Comparison of ENCODE assay signal across 1 cellular context in the genomic region with DNA sequence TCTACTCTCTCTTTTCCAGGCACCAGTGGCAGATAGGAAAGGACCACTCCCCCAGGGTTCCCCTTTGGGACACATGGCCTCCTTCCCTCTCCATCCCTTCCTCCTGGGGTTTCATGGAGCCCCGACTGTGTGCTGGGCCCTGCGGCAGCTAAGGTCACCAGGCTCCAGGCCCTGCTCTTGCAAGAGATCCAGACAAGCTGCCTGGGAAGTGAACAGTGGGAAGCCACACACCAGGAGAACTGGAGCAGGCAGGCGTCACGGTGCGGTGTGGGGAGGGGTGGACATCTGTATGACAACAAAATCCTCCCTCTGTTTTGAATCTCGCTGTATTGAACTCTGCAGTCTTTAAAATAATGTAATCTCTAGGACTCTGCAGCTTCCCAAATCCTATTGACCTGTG.
TF ChIP-seq lines count a peak whose summit lies in the region.

No MANE protein-coding gene starts in this region.

TF ChIP-seq in HepG2, 621 proteins besides CTCF, POLR2A, EP300 and RAD21 (continued from another document):
- TF ChIP-seq ETV5 (CRISPR knock-in tag; IDR thresholded peaks at IDR 0.05; ENCODE audit: borderline replicate concordance) (no peak), SMARCC2 (IDR thresholded peaks at IDR 0.05) (no peak), ZNF563 (CRISPR knock-in tag; IDR thresholded peaks at IDR 0.05) (no peak), PHF8 (CRISPR knock-in tag; IDR thresholded peaks at IDR 0.05) (no peak), RBFOX2 (IDR thresholded peaks at IDR 0.05; ENCODE audit: low read depth, low read length) (no peak), GATAD1 (CRISPR knock-in tag; IDR thresholded peaks at IDR 0.05) (no peak), SP140L (CRISPR knock-in tag; IDR thresholded peaks at IDR 0.05; ENCODE audit: borderline replicate concordance) (no peak), ZNF577 (CRISPR knock-in tag; IDR thresholded peaks at IDR 0.05; ENCODE audit: borderline replicate concordance, low read depth) (no peak), FIP1L1 (IDR thresholded peaks at IDR 0.05; ENCODE audit: borderline replicate concordance, insufficient read depth, low read depth, low read length) (no peak), RARG (CRISPR knock-in tag; IDR thresholded peaks at IDR 0.05; ENCODE audit: low read depth) (no peak), ZNF891 (CRISPR knock-in tag; IDR thresholded peaks at IDR 0.05) (no peak), ESRRA (CRISPR knock-in tag; IDR thresholded peaks at IDR 0.05; ENCODE audit: low read depth) (no peak), NKX3-1 (CRISPR knock-in tag; IDR thresholded peaks at IDR 0.05) (no peak), NR2C2 (CRISPR knock-in tag; IDR thresholded peaks at IDR 0.05; ENCODE audit: borderline replicate concordance) (no peak)
- TF ChIP-seq, protein P1, sequence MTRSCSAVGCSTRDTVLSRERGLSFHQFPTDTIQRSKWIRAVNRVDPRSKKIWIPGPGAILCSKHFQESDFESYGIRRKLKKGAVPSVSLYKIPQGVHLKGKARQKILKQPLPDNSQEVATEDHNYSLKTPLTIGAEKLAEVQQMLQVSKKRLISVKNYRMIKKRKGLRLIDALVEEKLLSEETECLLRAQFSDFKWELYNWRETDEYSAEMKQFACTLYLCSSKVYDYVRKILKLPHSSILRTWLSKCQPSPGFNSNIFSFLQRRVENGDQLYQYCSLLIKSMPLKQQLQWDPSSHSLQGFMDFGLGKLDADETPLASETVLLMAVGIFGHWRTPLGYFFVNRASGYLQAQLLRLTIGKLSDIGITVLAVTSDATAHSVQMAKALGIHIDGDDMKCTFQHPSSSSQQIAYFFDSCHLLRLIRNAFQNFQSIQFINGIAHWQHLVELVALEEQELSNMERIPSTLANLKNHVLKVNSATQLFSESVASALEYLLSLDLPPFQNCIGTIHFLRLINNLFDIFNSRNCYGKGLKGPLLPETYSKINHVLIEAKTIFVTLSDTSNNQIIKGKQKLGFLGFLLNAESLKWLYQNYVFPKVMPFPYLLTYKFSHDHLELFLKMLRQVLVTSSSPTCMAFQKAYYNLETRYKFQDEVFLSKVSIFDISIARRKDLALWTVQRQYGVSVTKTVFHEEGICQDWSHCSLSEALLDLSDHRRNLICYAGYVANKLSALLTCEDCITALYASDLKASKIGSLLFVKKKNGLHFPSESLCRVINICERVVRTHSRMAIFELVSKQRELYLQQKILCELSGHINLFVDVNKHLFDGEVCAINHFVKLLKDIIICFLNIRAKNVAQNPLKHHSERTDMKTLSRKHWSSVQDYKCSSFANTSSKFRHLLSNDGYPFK (CRISPR knock-in tag; IDR thresholded peaks at IDR 0.05; ENCODE audit: borderline replicate concordance), result no peak
TF ChIP-seq in HepG2: peak in this region for 0.
